In genomic region chr10:131743190-131744151, GRCh38 we compare ENCODE assay signal across 1 cellular context.
TF ChIP-seq lines count a peak whose summit lies in the region.

No MANE protein-coding gene starts in this region.

TF ChIP-seq in GM12878, 131 proteins besides CTCF, POLR2A, EP300 and RAD21 (continued from another document):
- TF ChIP-seq ZNF592 (IDR thresholded peaks at IDR 0.05): no peak
- TF ChIP-seq, protein P1, sequence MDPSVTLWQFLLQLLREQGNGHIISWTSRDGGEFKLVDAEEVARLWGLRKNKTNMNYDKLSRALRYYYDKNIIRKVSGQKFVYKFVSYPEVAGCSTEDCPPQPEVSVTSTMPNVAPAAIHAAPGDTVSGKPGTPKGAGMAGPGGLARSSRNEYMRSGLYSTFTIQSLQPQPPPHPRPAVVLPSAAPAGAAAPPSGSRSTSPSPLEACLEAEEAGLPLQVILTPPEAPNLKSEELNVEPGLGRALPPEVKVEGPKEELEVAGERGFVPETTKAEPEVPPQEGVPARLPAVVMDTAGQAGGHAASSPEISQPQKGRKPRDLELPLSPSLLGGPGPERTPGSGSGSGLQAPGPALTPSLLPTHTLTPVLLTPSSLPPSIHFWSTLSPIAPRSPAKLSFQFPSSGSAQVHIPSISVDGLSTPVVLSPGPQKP (IDR thresholded peaks at IDR 0.05; ENCODE audit: low read depth, low read length): no peak
- TF ChIP-seq CREB1 (IDR thresholded peaks at IDR 0.05; ENCODE audit: low read depth): no peak
- no peak for TF ChIP-seq RAD51 (IDR thresholded peaks at IDR 0.05)
- no peak for TF ChIP-seq FOXK2 (IDR thresholded peaks at IDR 0.05)
- TF ChIP-seq BCLAF1 (IDR thresholded peaks at IDR 0.05): no peak
- peak; percentile 82 for TF ChIP-seq IKZF1 (conservative IDR thresholded peaks at IDR 0.05)
- TF ChIP-seq ZNF217 (IDR thresholded peaks at IDR 0.05): no peak
- 0 out of 2 replicates have a peak, but pooled peaks have one; percentile 29 for TF ChIP-seq NFIC (IDR thresholded peaks at IDR 0.05; ENCODE audit: low read depth, low read length)
- TF ChIP-seq SUPT20H (IDR thresholded peaks at IDR 0.05; ENCODE audit: borderline replicate concordance, control insufficient read depth, low read depth, low read length): no peak
- TF ChIP-seq NKRF (conservative IDR thresholded peaks at IDR 0.05): no peak
- TF ChIP-seq ATF3 (IDR thresholded peaks at IDR 0.05; ENCODE audit: borderline replicate concordance, extremely low read depth, low read depth, low read length): no peak
- TF ChIP-seq CUX1 (IDR thresholded peaks at IDR 0.05; ENCODE audit: insufficient replicate concordance, low read depth, low read length): no peak
- TF ChIP-seq ZNF207 (IDR thresholded peaks at IDR 0.05; ENCODE audit: borderline replicate concordance): no peak
- TF ChIP-seq, protein P2, sequence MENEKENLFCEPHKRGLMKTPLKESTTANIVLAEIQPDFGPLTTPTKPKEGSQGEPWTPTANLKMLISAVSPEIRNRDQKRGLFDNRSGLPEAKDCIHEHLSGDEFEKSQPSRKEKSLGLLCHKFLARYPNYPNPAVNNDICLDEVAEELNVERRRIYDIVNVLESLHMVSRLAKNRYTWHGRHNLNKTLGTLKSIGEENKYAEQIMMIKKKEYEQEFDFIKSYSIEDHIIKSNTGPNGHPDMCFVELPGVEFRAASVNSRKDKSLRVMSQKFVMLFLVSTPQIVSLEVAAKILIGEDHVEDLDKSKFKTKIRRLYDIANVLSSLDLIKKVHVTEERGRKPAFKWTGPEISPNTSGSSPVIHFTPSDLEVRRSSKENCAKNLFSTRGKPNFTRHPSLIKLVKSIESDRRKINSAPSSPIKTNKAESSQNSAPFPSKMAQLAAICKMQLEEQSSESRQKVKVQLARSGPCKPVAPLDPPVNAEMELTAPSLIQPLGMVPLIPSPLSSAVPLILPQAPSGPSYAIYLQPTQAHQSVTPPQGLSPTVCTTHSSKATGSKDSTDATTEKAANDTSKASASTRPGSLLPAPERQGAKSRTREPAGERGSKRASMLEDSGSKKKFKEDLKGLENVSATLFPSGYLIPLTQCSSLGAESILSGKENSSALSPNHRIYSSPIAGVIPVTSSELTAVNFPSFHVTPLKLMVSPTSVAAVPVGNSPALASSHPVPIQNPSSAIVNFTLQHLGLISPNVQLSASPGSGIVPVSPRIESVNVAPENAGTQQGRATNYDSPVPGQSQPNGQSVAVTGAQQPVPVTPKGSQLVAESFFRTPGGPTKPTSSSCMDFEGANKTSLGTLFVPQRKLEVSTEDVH (IDR thresholded peaks at IDR 0.05; ENCODE audit: low read depth, partially characterized antibody): no peak
- peak; percentile 76 for TF ChIP-seq MEF2A (IDR thresholded peaks at IDR 0.05; ENCODE audit: insufficient read depth, low read depth, low read length)
- no peak for TF ChIP-seq ETV6 (conservative IDR thresholded peaks at IDR 0.05 in 1 of 2, IDR thresholded peaks at IDR 0.05 in 1 of 2; ENCODE audit: borderline replicate concordance in 1 of 2, low read depth in 1 of 2)
- TF ChIP-seq KLF5 (IDR thresholded peaks at IDR 0.05; ENCODE audit: partially characterized antibody): no peak
- TF ChIP-seq CBX3 (IDR thresholded peaks at IDR 0.05; ENCODE audit: borderline replicate concordance, low read depth): no peak
- peak; percentile 48 for TF ChIP-seq DPF2 (IDR thresholded peaks at IDR 0.05)
- TF ChIP-seq POLR2AphosphoS2 (IDR thresholded peaks at IDR 0.05; ENCODE audit: low read depth, low read length): no peak
- TF ChIP-seq TCF12 (IDR thresholded peaks at IDR 0.05; ENCODE audit: low read depth, low read length): 0 out of 2 replicates have a peak, but pooled peaks have one; percentile 25
- TF ChIP-seq NRF1 (conservative IDR thresholded peaks at IDR 0.05; ENCODE audit: low read depth, low read length): no peak
- no peak for TF ChIP-seq NR2C1 (IDR thresholded peaks at IDR 0.05)
- TF ChIP-seq CHD2 (IDR thresholded peaks at IDR 0.05; ENCODE audit: borderline replicate concordance, low read depth, low read length): 0 out of 2 replicates have a peak, but pooled peaks have one; percentile 16
- TF ChIP-seq MLLT1 (IDR thresholded peaks at IDR 0.05): no peak
- TF ChIP-seq CBFB (IDR thresholded peaks at IDR 0.05; ENCODE audit: low read depth): no peak
- TF ChIP-seq CBX5 (IDR thresholded peaks at IDR 0.05; ENCODE audit: low read depth): 0 out of 2 replicates have a peak, but pooled peaks have one; percentile 40
- TF ChIP-seq BACH1 (IDR thresholded peaks at IDR 0.05; ENCODE audit: borderline replicate concordance): no peak
- TF ChIP-seq BHLHE40 (IDR thresholded peaks at IDR 0.05; ENCODE audit: borderline replicate concordance in 1 of 2, low read depth in 2 of 2, low read length in 1 of 2): peak in 1 of 2 experiments; percentile 28; a peak in 1 of 4 replicates
